In the genomic region with DNA sequence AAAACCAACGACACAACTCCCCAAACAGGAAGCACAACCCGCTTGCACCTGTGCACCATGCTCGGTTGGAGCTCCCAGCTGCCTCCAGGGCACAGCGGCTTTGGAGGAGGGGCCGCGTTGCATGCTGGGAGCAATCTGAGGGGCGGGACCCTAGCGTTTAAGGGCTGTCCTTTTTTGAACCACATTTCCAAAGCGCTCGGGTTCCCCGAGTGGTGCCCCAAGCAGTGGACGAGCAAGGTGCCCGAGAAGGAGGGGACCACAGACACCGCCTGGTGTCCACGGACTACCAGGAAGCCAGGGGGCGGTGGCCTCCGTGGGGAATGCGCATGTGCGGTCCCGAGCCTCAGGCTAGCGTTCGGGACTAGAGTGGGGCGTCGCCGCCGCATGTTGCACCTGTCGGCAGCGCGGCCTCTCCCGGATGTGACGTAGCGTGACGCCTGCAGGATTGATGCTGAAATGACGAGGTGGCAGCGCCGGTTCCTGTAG, we compare ENCODE assay signal across 8 cellular contexts. TPM values are rescaled to one million over a fixed set of nuclear protein-coding genes. Genes with fewer than 3 reads are reported as not detected.
DNase-seq lines count a peak whose midpoint lies in the region; ATAC-seq and TF ChIP-seq lines count a peak whose summit lies in the region.

No MANE protein-coding gene starts in this region.

- no peak overlapping the region for H3K27ac Mint-ChIP-seq in type B pancreatic cell

- H3K9me3 ChIP-seq in esophagus squamous epithelium = no peaks in the 10 kb centered on the region

- H3K4me3 Mint-ChIP-seq in type B pancreatic cell = no peak overlapping the region

- H3K36me3 Mint-ChIP-seq in type B pancreatic cell = no peaks in the 10 kb centered on the region

- intact Hi-C loops in esophagus squamous epithelium (cut with DNase I) = no loop called here

- TF ChIP-seq POLR2A in esophagus squamous epithelium (IDR thresholded peaks at IDR 0.05) = no peak

- H3K27me3 ChIP-seq in esophagus squamous epithelium = no peaks in the 10 kb centered on the region

- H3K4me3 ChIP-seq in esophagus squamous epithelium = peak overlapping the region in 3 of 4 donors; percentile 27 to 35 (median 31)

- no peak for DNase-seq in esophagus squamous epithelium (lab: John Stamatoyannopoulos, UW)
- peak; percentile 22 for DNase-seq in stimulated activated CD8-positive, alpha-beta memory T cell treated with anti-CD3 and anti-CD28 coated beads, Interleukin-12 subunit alpha, Interleukin-12 subunit beta, amount 100 ng/mL, for 1 hour (ENCODE audit: low read depth)
- DNase-seq in type B pancreatic cell (ENCODE audit: extremely low spot score, unreplicated experiment) = no peak
- DNase-seq in cerebellum (ENCODE audit: low spot score) = no peak
- DNase-seq in NCI-H1694 treated with DMSO at 0.1 percent for 48 hours (lab: John Stamatoyannopoulos, UW) = no peak

- TF ChIP-seq CTCF in esophagus squamous epithelium (IDR thresholded peaks at IDR 0.05) (peak in 1 of 6 experiments; percentile 28), type B pancreatic cell (conservative IDR thresholded peaks at IDR 0.05) (no peak)

- no peaks in the 10 kb centered on the region for H3K27me3 Mint-ChIP-seq in type B pancreatic cell

- H3K9me3 Mint-ChIP-seq in type B pancreatic cell = no peaks in the 10 kb centered on the region

- WGBS in esophagus squamous epithelium, 2 donors = 82 to 100% methylated on average over 3 to 22 of the region's 36 CpGs

- H3K27ac ChIP-seq in esophagus squamous epithelium = peak overlapping the region in 2 of 4 donors; percentile 62 to 66

- no peak for TF ChIP-seq EP300 in Ishikawa (IDR thresholded peaks at IDR 0.05; ENCODE audit: borderline replicate concordance)

- no peaks in the 10 kb centered on the region for H3K36me3 ChIP-seq in esophagus squamous epithelium

- peaks cover 3% of the 10 kb centered on the region for H3K4me1 Mint-ChIP-seq in type B pancreatic cell (ENCODE audit: unreplicated experiment)

- peaks cover 0 to 11% (median 0%) of the 10 kb centered on the region in 3 donors for H3K4me1 ChIP-seq in esophagus squamous epithelium

- TF ChIP-seq RAD21 in Ishikawa (IDR thresholded peaks at IDR 0.05; ENCODE audit: low read depth) = no peak

- ATAC-seq in activated CD4-positive, CD25-positive, alpha-beta regulatory T cell treated with anti-CD3 and anti-CD28 coated beads, Interleukin-2, amount 50 U/mL, for 24 hours = peak; percentile 67 to 69
- ATAC-seq in GM21737 (IDR thresholded peaks at IDR 0.05; ENCODE audit: unreplicated experiment) = no peak

TF ChIP-seq in Ishikawa, 13 proteins besides CTCF, POLR2A, EP300 and RAD21:
- TF ChIP-seq, protein P1, sequence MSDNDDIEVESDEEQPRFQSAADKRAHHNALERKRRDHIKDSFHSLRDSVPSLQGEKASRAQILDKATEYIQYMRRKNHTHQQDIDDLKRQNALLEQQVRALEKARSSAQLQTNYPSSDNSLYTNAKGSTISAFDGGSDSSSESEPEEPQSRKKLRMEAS (IDR thresholded peaks at IDR 0.05) = 0 out of 2 replicates have a peak, but pooled peaks have one; percentile 1
- TF ChIP-seq CEBPB (IDR thresholded peaks at IDR 0.05) = no peak

RNA-seq across cellular contexts. Expression of gene ZNF57, which starts 11.9 kb away (rescaled TPM):
- 10 to 100 TPM in 2 of 4 donors, 1 to 10 TPM in 2; 7.2 to 13.7 (median 9.8) TPM for total RNA-seq in esophagus squamous epithelium
- 5.9 and 7.5 TPM in 2 replicates for total RNA-seq in type B pancreatic cell (ENCODE audit: low replicate concordance)
- 4.3 TPM for total RNA-seq in cerebellum

RNA-seq across cellular contexts. Expression of gene ZNF556, which starts 21.6 kb away (rescaled TPM):
- 1 to 10 TPM in 3 of 4 donors, under 1 TPM in 1; 0.79 to 5.8 (median 2.5) TPM for total RNA-seq in esophagus squamous epithelium
- total RNA-seq in type B pancreatic cell (ENCODE audit: low replicate concordance) = not detected in 2 replicates
- total RNA-seq in cerebellum = 0.18 TPM

RNA-seq across cellular contexts. Expression of gene ZNF555, which starts 47.5 kb away (rescaled TPM):
- total RNA-seq in esophagus squamous epithelium (1 to 10 TPM; 2.0 to 4.4 (median 2.4) TPM), type B pancreatic cell (ENCODE audit: low replicate concordance) (6.8 and 9.7 TPM in 2 replicates), cerebellum (15.5 TPM)

RNA-seq across cellular contexts. Expression of gene ZNF77, which starts 56.0 kb away (rescaled TPM):
- total RNA-seq in esophagus squamous epithelium = 1 to 10 TPM; 3.1 to 5.9 (median 4.5) TPM
- total RNA-seq in type B pancreatic cell (ENCODE audit: low replicate concordance) = 4.0 and 5.8 TPM in 2 replicates
- total RNA-seq in cerebellum = 8.2 TPM
